26 cellular contexts compared by ENCODE assay signal in the genomic region with DNA sequence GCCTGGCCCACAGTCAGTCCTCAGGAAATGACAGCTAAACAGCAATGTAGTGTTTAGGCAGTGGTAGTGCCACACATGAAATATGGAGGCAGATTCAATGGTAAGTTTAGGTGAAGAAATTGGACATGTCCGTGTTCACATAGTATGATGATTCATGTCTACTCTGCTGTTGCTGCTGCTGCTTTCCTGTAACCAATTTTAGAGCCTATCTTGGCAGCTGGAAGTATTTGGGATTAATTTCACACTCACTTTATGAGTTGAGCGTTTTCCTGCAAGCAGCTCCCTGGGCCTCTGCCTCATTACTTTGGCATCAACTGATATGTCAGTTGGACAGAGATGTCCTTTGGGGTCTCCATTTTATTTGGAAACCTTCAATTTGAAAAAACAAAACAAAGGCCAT.
DNase-seq lines count a peak whose midpoint lies in the region; ATAC-seq lines count a peak whose summit lies in the region.
"Had no signal": no experiment of that assay in that cellular context is flagged by ENCODE, and none has a peak within 500 bp of the region (broad histone marks: within the 10 kb centered on the region; RNA-seq: fewer than 3 reads in every experiment).

No MANE protein-coding gene starts in this region.

- no peaks in the 10 kb centered on the region for H4K20me1 ChIP-seq in GM23248 (ENCODE audit: insufficient read depth)

- no peak overlapping the region for H3K4me2 ChIP-seq in GM23248 (ENCODE audit: unreplicated experiment)

- no peaks in the 10 kb centered on the region for H3K9me3 Mint-ChIP-seq in immature natural killer cell
- H3K9me3 Mint-ChIP-seq: activated CD8-positive, alpha-beta T cell treated with anti-CD3 and anti-CD28 coated beads for 36 hours; activated naive CD8-positive, alpha-beta T cell treated with anti-CD3 and anti-CD28 coated beads for 36 hours; CD4-positive, alpha-beta memory T cell; T-helper 2 cell treated with Interferon-gamma antibody and Interleukin-4, amounts not matched to agents 5 μg/mL and 100 μg/mL, for 36 hours had no signal

- peaks cover 30% of the 10 kb centered on the region for H3K4me1 ChIP-seq in GM23248 (ENCODE audit: insufficient read depth)
- H3K4me1 ChIP-seq: prostate gland, transverse colon had no signal

- no peak overlapping the region for H3K4me3 ChIP-seq in GM23248
- H3K4me3 ChIP-seq: dorsolateral prefrontal cortex, prostate gland, stomach, transverse colon had no signal

- H3K27me3 Mint-ChIP-seq in immature natural killer cell (ENCODE audit: low read depth in 3 of 3), result no peaks in the 10 kb centered on the region
- H3K27me3 Mint-ChIP-seq: activated CD8-positive, alpha-beta T cell treated with anti-CD3 and anti-CD28 coated beads for 36 hours; activated naive CD8-positive, alpha-beta T cell treated with anti-CD3 and anti-CD28 coated beads for 36 hours; CD4-positive, alpha-beta memory T cell had no signal

- H3K27ac Mint-ChIP-seq in immature natural killer cell, result peak overlapping the region in 1 of 6 donors; percentile 27
- H3K27ac Mint-ChIP-seq: activated CD8-positive, alpha-beta T cell treated with anti-CD3 and anti-CD28 coated beads for 36 hours; activated naive CD8-positive, alpha-beta T cell treated with anti-CD3 and anti-CD28 coated beads for 36 hours; CD4-positive, alpha-beta memory T cell; T-helper 2 cell treated with Interferon-gamma antibody and Interleukin-4, amounts not matched to agents 5 μg/mL and 100 μg/mL, for 36 hours had no signal

- H3K27ac ChIP-seq in GM23248, result no peak overlapping the region
- H3K27ac ChIP-seq: dorsolateral prefrontal cortex, HL-60, prostate gland, transverse colon had no signal

- H3F3A ChIP-seq in GM23248 (ENCODE audit: insufficient read depth), result peaks cover 10% of the 10 kb centered on the region

- in situ Hi-C loops in GM23248 (cut with MboI), result no loop called here

- no peak for ATAC-seq in HG03039 (IDR thresholded peaks at IDR 0.05; ENCODE audit: unreplicated experiment)
- no peak for ATAC-seq in GM19452 (IDR thresholded peaks at IDR 0.05; ENCODE audit: unreplicated experiment)
- ATAC-seq: activated CD8-positive, alpha-beta T cell treated with anti-CD3 and anti-CD28 coated beads for 36 hours had no signal

- peaks cover 0 to 4% (median 0%) of the 10 kb centered on the region in 3 donors for H3K36me3 Mint-ChIP-seq in immature natural killer cell
- H3K36me3 Mint-ChIP-seq: activated naive CD8-positive, alpha-beta T cell treated with anti-CD3 and anti-CD28 coated beads for 36 hours had no signal

- no peaks in the 10 kb centered on the region for H3K9me2 ChIP-seq in GM23248 (ENCODE audit: insufficient read depth)

- 0 out of 2 replicates have a peak overlapping the region, but pooled peaks have one; percentile 4 for H2AFZ ChIP-seq in GM23248

- DNase-seq in GM23248 (peak; percentile 48), fibroblast of gingiva (ENCODE audit: low read depth) (peak; percentile 56), myocyte (ENCODE audit: low read depth) (peak; percentile 73), immature natural killer cell (no peak), NCI-H2227 treated with DMSO at 0.1 percent for 48 hours (lab: John Stamatoyannopoulos, UW) (no peak)
- DNase-seq: activated CD8-positive, alpha-beta T cell treated with anti-CD3 and anti-CD28 coated beads for 36 hours; activated naive CD8-positive, alpha-beta T cell treated with anti-CD3 and anti-CD28 coated beads for 36 hours; AML-193; aorta; CD4-positive, alpha-beta memory T cell; dorsolateral prefrontal cortex; GOT3; head of caudate nucleus; Kasumi-1; kidney glomerular epithelial cell; NCI-H1694; NCI-H510A; stimulated activated CD4-positive, alpha-beta T cell treated with anti-CD3 and anti-CD28 coated beads, Interleukin-2, amount 100 ng/mL, for 24 hours; stomach; transverse colon had no signal

- H3K36me3 ChIP-seq in GM23248 (ENCODE audit: low read depth), result no peaks in the 10 kb centered on the region
- H3K36me3 ChIP-seq: neutrophil, prostate gland, transverse colon had no signal

- no peaks in the 10 kb centered on the region for H3K27me3 ChIP-seq in GM23248 (replicated peaks; ENCODE audit: insufficient read depth)
- H3K27me3 ChIP-seq: dorsolateral prefrontal cortex, neutrophil, stomach, transverse colon had no signal

- H3K9me3 ChIP-seq in GM23248 (ENCODE audit: low read depth), result no peaks in the 10 kb centered on the region
- H3K9me3 ChIP-seq: neutrophil, prostate gland, stomach, transverse colon had no signal

- H3K79me2 ChIP-seq in GM23248 (ENCODE audit: insufficient read depth), result no peaks in the 10 kb centered on the region

- no peak overlapping the region for H3K4me3 Mint-ChIP-seq in immature natural killer cell
- H3K4me3 Mint-ChIP-seq: activated CD8-positive, alpha-beta T cell treated with anti-CD3 and anti-CD28 coated beads for 36 hours; activated naive CD8-positive, alpha-beta T cell treated with anti-CD3 and anti-CD28 coated beads for 36 hours; CD4-positive, alpha-beta memory T cell; T-helper 2 cell treated with Interferon-gamma antibody and Interleukin-4, amounts not matched to agents 5 μg/mL and 100 μg/mL, for 36 hours had no signal

- no peak overlapping the region for H3K9ac ChIP-seq in GM23248

- WGBS in GM23248 (ENCODE audit: low coverage in 1 of 2, low lambda C conversion rate in 2 of 2, missing lambda C conversion rate in 2 of 2), 2 experiments, result 7 to 13% methylated on average over 2 of the region's 2 CpGs

- H3K4me1 Mint-ChIP-seq in immature natural killer cell, result no peaks in the 10 kb centered on the region
- H3K4me1 Mint-ChIP-seq: activated naive CD8-positive, alpha-beta T cell treated with anti-CD3 and anti-CD28 coated beads for 36 hours; CD4-positive, alpha-beta memory T cell had no signal

Comparison
In these comparisons a context has a peak if more than half of its experiments do, and no peak if none do; other contexts are left out.
1. DNase-seq: peak in GM23248 (single experiment), fibroblast of gingiva (single experiment) and myocyte (single experiment); none in immature natural killer cell (0 of 3) and NCI-H2227 treated with DMSO at 0.1 percent for 48 hours (single experiment).